Comparison of ENCODE assay signal across 23 cellular contexts in genomic region chr1:5664906-5665875, GRCh38.
"Had no signal": no experiment of that assay in that cellular context is flagged by ENCODE, and none has a peak within 500 bp of the region (broad histone marks: within the 10 kb centered on the region; RNA-seq: fewer than 3 reads in every experiment).

No MANE protein-coding gene starts in this region.

- H3K27me3 Mint-ChIP-seq: activated naive CD4-positive, alpha-beta T cell treated with anti-CD3 and anti-CD28 coated beads, Interleukin-2, amount 10 ng/mL, durations not matched to agents 7 days and 5 days had no signal

- H3K9me3 ChIP-seq: left lung, psoas muscle, suprapubic skin, tibial artery, upper lobe of right lung had no signal

- H3K4me3 Mint-ChIP-seq: activated naive CD4-positive, alpha-beta T cell treated with anti-CD3 and anti-CD28 coated beads, Interleukin-2, amount 10 ng/mL, durations not matched to agents 7 days and 5 days; activated T-cell treated with anti-CD3 and anti-CD28 coated beads, Interleukin-2, amount 50 U/mL, for 72 hours; central memory CD8-positive, alpha-beta T cell; mesothelial cell of epicardium; naive thymus-derived CD4-positive, alpha-beta T cell; neural crest cell had no signal

- H3K4me1 Mint-ChIP-seq: activated naive CD4-positive, alpha-beta T cell treated with anti-CD3 and anti-CD28 coated beads, Interleukin-2, amount 10 ng/mL, durations not matched to agents 7 days and 5 days; mesothelial cell of epicardium; neural crest cell had no signal

- H3K4me3 ChIP-seq: heart left ventricle, left lung, lung, psoas muscle, spleen, suprapubic skin, tibial artery, upper lobe of right lung had no signal

- H3K4me1 ChIP-seq: left lung, parathyroid adenoma, psoas muscle, spleen, upper lobe of right lung had no signal

- H3K27ac Mint-ChIP-seq: activated T-cell treated with anti-CD3 and anti-CD28 coated beads, Interleukin-2, amount 50 U/mL, for 72 hours; mesothelial cell of epicardium had no signal

- DNase-seq: activated CD4-positive, alpha-beta T cell treated with anti-CD3 and anti-CD28 coated beads for 4 hours; activated CD4-positive, alpha-beta T cell treated with anti-CD3 and anti-CD28 coated beads, Interleukin-2, amount 50 U/mL, for 4 hours; activated naive CD4-positive, alpha-beta T cell treated with anti-CD3 and anti-CD28 coated beads, Interleukin-2, amount 10 ng/mL, durations not matched to agents 7 days and 5 days; activated T-cell treated with anti-CD3 and anti-CD28 coated beads for 4 hours; activated T-cell treated with anti-CD3 and anti-CD28 coated beads, Interleukin-2, amount 50 U/mL, for 72 hours; amygdala; effector memory CD4-positive, alpha-beta T cell; heart left ventricle; kidney glomerular epithelial cell; left lung; naive thymus-derived CD4-positive, alpha-beta T cell; occipital lobe; psoas muscle; spleen; stimulated activated naive CD4-positive, alpha-beta T cell; tibial artery; upper lobe of right lung had no signal

- H3K36me3 Mint-ChIP-seq: activated naive CD4-positive, alpha-beta T cell treated with anti-CD3 and anti-CD28 coated beads, Interleukin-2, amount 10 ng/mL, durations not matched to agents 7 days and 5 days; mesothelial cell of epicardium; naive thymus-derived CD4-positive, alpha-beta T cell had no signal

- H3K27me3 ChIP-seq: upper lobe of right lung had no signal

- H3K9ac ChIP-seq: parathyroid adenoma had no signal

- H3K9me3 Mint-ChIP-seq: activated T-cell treated with anti-CD3 and anti-CD28 coated beads, Interleukin-2, amount 50 U/mL, for 72 hours; central memory CD8-positive, alpha-beta T cell had no signal

- H3K36me3 ChIP-seq: heart left ventricle, left lung, spleen, suprapubic skin, tibial artery, upper lobe of right lung had no signal

- H3K27ac ChIP-seq: heart left ventricle, left lung, parathyroid adenoma, psoas muscle, spleen, suprapubic skin, tibial artery, upper lobe of right lung had no signal
